Comparison of ENCODE assay signal across 8 cellular contexts in genomic region chr6:99588618-99589289, GRCh38. TPM values are rescaled to one million over a fixed set of nuclear protein-coding genes. Genes with fewer than 3 reads are reported as not detected.
DNase-seq lines count a peak whose midpoint lies in the region; ATAC-seq and TF ChIP-seq lines count a peak whose summit lies in the region.

No MANE protein-coding gene starts in this region.

- no peak for DNase-seq in BJ (ENCODE audit: low read depth)
- peak; percentile 68 for DNase-seq in NCI-H510A (lab: John Stamatoyannopoulos, UW)
- DNase-seq in activated CD4-positive, alpha-beta memory T cell treated with anti-CD3 and anti-CD28 coated beads for 36 hours = peak; percentile 82
- DNase-seq in effector memory CD8-positive, alpha-beta T cell = peak; percentile 47 to 54 (median 53)
- peak; percentile 36 for DNase-seq in midbrain (lab: John Stamatoyannopoulos, UW)
- DNase-seq in stimulated activated CD8-positive, alpha-beta memory T cell treated with anti-CD3 and anti-CD28 coated beads, Interleukin-4, amount 100 ng/mL, for 48 hours = peak; percentile 78

- POLR2A ChIA-PET in BJ (lab: Charles Lee) = no interaction called here
- POLR2A ChIA-PET in activated CD4-positive, alpha-beta memory T cell treated with anti-CD3 and anti-CD28 coated beads for 36 hours (lab: Charles Lee) = interaction anchor here (1.4 to 1.5 kb wide), 2 partner anchors 15 to 158 kb away, joined by 4 to 6 read pairs; no protein-coding TSS in a partner anchor

- CTCF ChIA-PET in BJ (lab: Yijun Ruan, JAX) = interaction anchor here (0.7 to 2.9 kb wide), 10 partner anchors 14 to 220 kb away, joined by 3 to 29 read pairs (median 4); partner anchors contain the start of gene CCNC
- CTCF ChIA-PET in activated CD4-positive, alpha-beta memory T cell treated with anti-CD3 and anti-CD28 coated beads for 36 hours (lab: Charles Lee) = interaction anchor here (0.7 to 6.8 kb wide), 13 partner anchors 11 to 280 kb away, joined by 3 to 108 read pairs (median 7); partner anchors contain the start of gene CCNC

- ATAC-seq in GM19035 (IDR thresholded peaks at IDR 0.05; ENCODE audit: unreplicated experiment) (peak; percentile 88), HG03175 (IDR thresholded peaks at IDR 0.05; ENCODE audit: unreplicated experiment) (peak; percentile 86)
- ATAC-seq in effector memory CD8-positive, alpha-beta T cell (replicated peaks) = peak; percentile 84

- peak; percentile 58 for TF ChIP-seq CTCF in BJ (IDR thresholded peaks at IDR 0.05; ENCODE audit: insufficient read depth, low read depth, low read length)

- peaks cover 51% of the 10 kb centered on the region for H3K27me3 Mint-ChIP-seq in activated CD4-positive, alpha-beta memory T cell treated with anti-CD3 and anti-CD28 coated beads for 36 hours
- peaks cover 55 to 63% of the 10 kb centered on the region in 2 donors for H3K27me3 Mint-ChIP-seq in effector memory CD8-positive, alpha-beta T cell

- H3K36me3 Mint-ChIP-seq in activated CD4-positive, alpha-beta memory T cell treated with anti-CD3 and anti-CD28 coated beads for 36 hours = no peaks in the 10 kb centered on the region
- H3K36me3 Mint-ChIP-seq in effector memory CD8-positive, alpha-beta T cell (ENCODE audit: insufficient read depth) = peaks cover 7% of the 10 kb centered on the region

- H3K9me3 Mint-ChIP-seq in activated CD4-positive, alpha-beta memory T cell treated with anti-CD3 and anti-CD28 coated beads for 36 hours = no peaks in the 10 kb centered on the region
- no peaks in the 10 kb centered on the region for H3K9me3 Mint-ChIP-seq in effector memory CD8-positive, alpha-beta T cell

- intact Hi-C loops in activated CD4-positive, alpha-beta memory T cell treated with anti-CD3 and anti-CD28 coated beads for 36 hours (cut with micrococcal nuclease) = loop anchor here (1.0 to 5.0 kb wide), 3 partner anchors 23 to 158 kb away; no protein-coding TSS in a partner anchor

- H3K4me3 Mint-ChIP-seq in activated CD4-positive, alpha-beta memory T cell treated with anti-CD3 and anti-CD28 coated beads for 36 hours = peak overlapping the region; percentile 77
- H3K4me3 Mint-ChIP-seq in effector memory CD8-positive, alpha-beta T cell = peak overlapping the region; percentile 90 to 91

- peak overlapping the region; percentile 45 for H3K4me3 ChIP-seq in BJ (ENCODE audit: low read depth, low read length)

- H3K27ac Mint-ChIP-seq in activated CD4-positive, alpha-beta memory T cell treated with anti-CD3 and anti-CD28 coated beads for 36 hours = no peak overlapping the region
- peak overlapping the region; percentile 5 to 32 for H3K27ac Mint-ChIP-seq in effector memory CD8-positive, alpha-beta T cell

- H3K36me3 ChIP-seq in BJ (ENCODE audit: control insufficient read depth, insufficient read depth, low read length) = no peaks in the 10 kb centered on the region

- peaks cover 17% of the 10 kb centered on the region for H3K4me1 Mint-ChIP-seq in activated CD4-positive, alpha-beta memory T cell treated with anti-CD3 and anti-CD28 coated beads for 36 hours (ENCODE audit: low read depth)
- peaks cover 12 to 30% of the 10 kb centered on the region in 2 donors for H3K4me1 Mint-ChIP-seq in effector memory CD8-positive, alpha-beta T cell (ENCODE audit: low read depth in 2 of 2)

- peaks cover 34% of the 10 kb centered on the region for H3K27me3 ChIP-seq in BJ (ENCODE audit: control insufficient read depth, insufficient read depth, low read length)

RNA-seq across cellular contexts. Expression of gene PRDM13, which starts 17.9 kb away (rescaled TPM):
- not detected in 2 replicates for polyA plus RNA-seq in BJ (2011; rRNA removed)
- polyA minus RNA-seq in BJ (2011; rRNA and poly(A)+ RNA removed) = not detected in 2 replicates
- not detected for total RNA-seq in activated CD4-positive, alpha-beta memory T cell treated with anti-CD3 and anti-CD28 coated beads for 36 hours

RNA-seq across cellular contexts. Expression of gene CCNC, which starts 20.3 kb away (rescaled TPM):
- 32.3 and 44.8 TPM in 2 replicates for polyA plus RNA-seq in BJ (2011; rRNA removed)
- 15.8 and 23.6 TPM in 2 replicates for polyA minus RNA-seq in BJ (2011; rRNA and poly(A)+ RNA removed)
- 10 to 100 TPM; 59.9 to 64.0 TPM for total RNA-seq in activated CD4-positive, alpha-beta memory T cell treated with anti-CD3 and anti-CD28 coated beads for 36 hours
